ENCODE assay signal across 1 cellular context in genomic region chr14:49897965-49898364, GRCh38.
TF ChIP-seq lines count a peak whose summit lies in the region.

No MANE protein-coding gene starts in this region.

TF ChIP-seq in GM23338, 12 proteins besides CTCF, POLR2A, EP300 and RAD21 (continued from another document):
- TF ChIP-seq ZNF462 (CRISPR knock-in tag; IDR thresholded peaks at IDR 0.05) (no peak), REST (IDR thresholded peaks at IDR 0.05; ENCODE audit: unreplicated experiment) (no peak)
